Comparison of ENCODE assay signal across 2 cellular contexts in the genomic region with DNA sequence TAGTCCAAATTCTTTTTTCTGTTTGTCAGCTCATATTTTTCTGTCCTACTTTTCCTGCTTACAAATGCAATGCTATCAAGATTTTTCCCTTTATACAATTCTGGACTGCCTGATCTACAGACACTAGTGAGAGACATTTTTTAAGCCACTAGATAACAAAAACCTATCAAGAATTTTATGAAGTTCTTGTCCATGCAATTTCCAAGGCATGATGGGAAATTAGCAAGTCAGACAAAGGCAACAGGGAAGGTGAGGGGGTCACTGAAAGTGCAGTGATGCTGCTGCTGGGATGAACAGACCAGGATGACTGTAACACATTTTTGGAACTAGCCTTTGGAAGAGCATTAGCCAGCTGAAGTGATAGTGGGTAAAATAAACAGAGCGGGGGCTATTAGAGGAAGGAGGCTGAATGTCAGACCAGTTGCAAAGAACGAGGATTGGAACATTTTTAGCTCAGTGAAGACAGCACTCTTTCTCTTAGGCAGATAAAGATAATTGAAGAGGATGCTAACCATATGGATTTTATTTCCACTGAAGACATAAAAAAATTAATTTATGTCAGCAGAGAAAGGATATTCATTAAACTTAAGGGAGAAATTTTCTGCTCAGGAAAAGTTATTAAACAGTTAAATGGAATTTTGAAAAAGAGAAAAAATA.
TF ChIP-seq lines count a peak whose summit lies in the region.

No MANE protein-coding gene starts in this region.

TF ChIP-seq in liver, 16 proteins besides CTCF, POLR2A, EP300 and RAD21:
- TF ChIP-seq FOXA2 (IDR thresholded peaks at IDR 0.05) (no peak), FOXA1 (IDR thresholded peaks at IDR 0.05) (no peak), HNF4A (conservative IDR thresholded peaks at IDR 0.05) (no peak), SP1 (IDR thresholded peaks at IDR 0.05) (no peak), GABPA (IDR thresholded peaks at IDR 0.05 in 1 of 2, conservative IDR thresholded peaks at IDR 0.05 in 1 of 2) (no peak), ATF3 (IDR thresholded peaks at IDR 0.05) (no peak), YY1 (IDR thresholded peaks at IDR 0.05) (no peak), HNF4G (IDR thresholded peaks at IDR 0.05) (no peak), REST (IDR thresholded peaks at IDR 0.05) (no peak), NR2F2 (IDR thresholded peaks at IDR 0.05) (no peak), EGR1 (IDR thresholded peaks at IDR 0.05; ENCODE audit: low read depth in 2 of 2) (no peak), MAX (IDR thresholded peaks at IDR 0.05) (no peak), TAF1 (conservative IDR thresholded peaks at IDR 0.05) (no peak)
- TF ChIP-seq, protein P1, sequence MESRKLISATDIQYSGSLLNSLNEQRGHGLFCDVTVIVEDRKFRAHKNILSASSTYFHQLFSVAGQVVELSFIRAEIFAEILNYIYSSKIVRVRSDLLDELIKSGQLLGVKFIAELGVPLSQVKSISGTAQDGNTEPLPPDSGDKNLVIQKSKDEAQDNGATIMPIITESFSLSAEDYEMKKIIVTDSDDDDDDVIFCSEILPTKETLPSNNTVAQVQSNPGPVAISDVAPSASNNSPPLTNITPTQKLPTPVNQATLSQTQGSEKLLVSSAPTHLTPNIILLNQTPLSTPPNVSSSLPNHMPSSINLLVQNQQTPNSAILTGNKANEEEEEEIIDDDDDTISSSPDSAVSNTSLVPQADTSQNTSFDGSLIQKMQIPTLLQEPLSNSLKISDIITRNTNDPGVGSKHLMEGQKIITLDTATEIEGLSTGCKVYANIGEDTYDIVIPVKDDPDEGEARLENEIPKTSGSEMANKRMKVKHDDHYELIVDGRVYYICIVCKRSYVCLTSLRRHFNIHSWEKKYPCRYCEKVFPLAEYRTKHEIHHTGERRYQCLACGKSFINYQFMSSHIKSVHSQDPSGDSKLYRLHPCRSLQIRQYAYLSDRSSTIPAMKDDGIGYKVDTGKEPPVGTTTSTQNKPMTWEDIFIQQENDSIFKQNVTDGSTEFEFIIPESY (IDR thresholded peaks at IDR 0.05), result no peak

TF ChIP-seq in HepG2, 621 proteins besides CTCF, POLR2A, EP300 and RAD21:
- TF ChIP-seq RBAK (CRISPR knock-in tag; IDR thresholded peaks at IDR 0.05) (no peak), ZNF792 (CRISPR knock-in tag; IDR thresholded peaks at IDR 0.05) (no peak), RCOR2 (CRISPR knock-in tag; IDR thresholded peaks at IDR 0.05) (no peak), ZNF83 (CRISPR knock-in tag; IDR thresholded peaks at IDR 0.05; ENCODE audit: borderline replicate concordance) (no peak), ZFYVE20 (CRISPR knock-in tag; IDR thresholded peaks at IDR 0.05; ENCODE audit: borderline replicate concordance, low read depth) (no peak), ADNP (CRISPR knock-in tag; IDR thresholded peaks at IDR 0.05) (no peak), ZNF329 (CRISPR knock-in tag; IDR thresholded peaks at IDR 0.05; ENCODE audit: low read depth) (no peak), CCDC6 (CRISPR knock-in tag; IDR thresholded peaks at IDR 0.05) (no peak), MLX (CRISPR knock-in tag; IDR thresholded peaks at IDR 0.05) (no peak), KDM3A (CRISPR knock-in tag; IDR thresholded peaks at IDR 0.05; ENCODE audit: low read depth) (no peak), ZBTB3 (CRISPR knock-in tag; IDR thresholded peaks at IDR 0.05; ENCODE audit: borderline replicate concordance, low read depth) (no peak)
